Comparison of ENCODE assay signal across 8 cellular contexts in the genomic region with DNA sequence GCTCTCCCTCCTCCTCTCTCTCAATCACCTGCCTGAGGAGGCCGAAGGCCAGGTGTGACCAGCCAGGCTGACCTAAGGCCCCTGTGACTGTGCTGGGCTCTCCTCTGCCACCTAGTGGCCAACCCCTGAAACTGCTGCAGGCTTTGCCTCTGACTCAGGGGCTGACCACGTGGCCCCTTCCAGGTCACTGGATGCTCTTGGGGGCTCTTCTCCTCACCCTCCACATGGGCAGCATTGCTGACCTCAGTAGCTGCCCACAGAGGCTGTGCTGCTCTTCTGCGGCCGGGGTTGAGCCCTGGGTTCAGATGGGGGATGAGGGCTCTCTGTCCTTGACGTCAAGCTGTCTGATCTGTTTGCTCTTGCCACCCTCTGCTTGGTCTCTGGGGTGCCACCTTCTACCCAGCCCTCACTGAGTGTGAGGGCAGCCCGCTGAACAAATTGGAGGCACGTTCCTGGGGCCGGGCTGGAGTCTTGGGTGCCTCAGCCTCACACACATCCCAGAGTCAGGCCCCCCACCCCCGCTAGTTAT.
DNase-seq lines count a peak whose midpoint lies in the region; FAIRE-seq and TF ChIP-seq lines count a peak whose summit lies in the region.

No MANE protein-coding gene starts in this region.

- FAIRE-seq in GM12892 (lab: Jason Lieb, UNC), result no peak
- FAIRE-seq in bronchial epithelial cell (lab: Jason Lieb, UNC), result no peak

- intact Hi-C loops in posterior vena cava (cut with DNase I), result no loop called here

- H3K4me3 ChIP-seq in bronchial epithelial cell (ENCODE audit: low read depth, low read length), result no peak overlapping the region

- in situ Hi-C loops in ACHN (cut with HindIII; ENCODE audit: low pct_ligation_motif_present, low pct_unique_long_range_greater_than_20kb, low sequenced_read_pairs), result no loop called here

- TF ChIP-seq CTCF in bronchial epithelial cell (IDR thresholded peaks at IDR 0.05; ENCODE audit: insufficient read depth, low read length, severe bottlenecking), result peak; percentile 98

- DNase-seq in ACHN (peak; percentile 63), GM12892 (ENCODE audit: insufficient read length) (peak; percentile 75), HuH-7.5 (ENCODE audit: low spot score) (peak; percentile 79), T1000 (lab: John Stamatoyannopoulos, UW) (peak; percentile 36), bronchial epithelial cell (ENCODE audit: low read depth) (peak; percentile 44), kidney tubule cell (ENCODE audit: low spot score) (peak; percentile 66), posterior vena cava (ENCODE audit: low spot score) (no peak)
- DNase-seq in stimulated activated CD4-positive, alpha-beta T cell treated with anti-CD3 and anti-CD28 coated beads, TNF-alpha, amount 100 ng/mL, for 24 hours (ENCODE audit: low read depth in 3 of 3), result peak in 2 of 3 experiments; percentile 14 to 43

- H3K27me3 ChIP-seq in bronchial epithelial cell (ENCODE audit: control insufficient read depth, insufficient read depth, low read length), result no peaks in the 10 kb centered on the region

- H3K36me3 ChIP-seq in bronchial epithelial cell (ENCODE audit: control insufficient read depth, insufficient read depth, low read length), result no peaks in the 10 kb centered on the region

- TF ChIP-seq POLR2A in GM12892 (IDR thresholded peaks at IDR 0.05; ENCODE audit: low read depth, low read length), result no peak
